ENCODE assay signal across 8 cellular contexts in the genomic region with DNA sequence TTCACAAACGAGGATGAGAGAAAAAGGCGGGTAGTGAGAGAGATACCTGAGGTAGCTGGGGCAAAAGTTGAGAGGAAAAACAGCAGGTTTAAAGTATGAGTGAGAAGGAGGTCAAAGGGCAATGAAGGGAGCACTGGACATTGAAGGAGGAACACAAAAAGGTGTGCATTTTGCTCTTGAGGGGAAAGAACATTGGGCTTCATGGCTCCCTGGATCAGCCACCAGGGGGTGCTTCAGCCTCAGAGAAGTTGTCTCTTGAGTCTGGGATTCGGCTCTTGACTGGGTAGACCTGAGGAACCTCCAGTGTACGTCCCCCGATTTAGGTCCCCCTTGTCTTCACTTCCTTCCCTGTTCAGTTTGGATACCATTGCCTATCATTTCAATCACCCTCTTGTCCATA.
DNase-seq lines count a peak whose midpoint lies in the region; ATAC-seq lines count a peak whose summit lies in the region.

No MANE protein-coding gene starts in this region.

- no peaks in the 10 kb centered on the region for H3K36me3 Mint-ChIP-seq in activated naive CD8-positive, alpha-beta T cell treated with anti-CD3 and anti-CD28 coated beads, Interleukin-2, amount 10 ng/mL, durations not matched to agents 7 days and 5 days

- H3K27me3 Mint-ChIP-seq in activated naive CD8-positive, alpha-beta T cell treated with anti-CD3 and anti-CD28 coated beads, Interleukin-2, amount 10 ng/mL, durations not matched to agents 7 days and 5 days = peaks cover 15% of the 10 kb centered on the region

- POLR2A ChIA-PET in activated naive CD8-positive, alpha-beta T cell treated with anti-CD3 and anti-CD28 coated beads, Interleukin-2, amount 10 ng/mL, durations not matched to agents 7 days and 5 days (lab: Charles Lee) = no interaction called here

- no peaks in the 10 kb centered on the region for H3K4me1 Mint-ChIP-seq in activated naive CD8-positive, alpha-beta T cell treated with anti-CD3 and anti-CD28 coated beads, Interleukin-2, amount 10 ng/mL, durations not matched to agents 7 days and 5 days

- H3K27ac Mint-ChIP-seq in activated naive CD8-positive, alpha-beta T cell treated with anti-CD3 and anti-CD28 coated beads, Interleukin-2, amount 10 ng/mL, durations not matched to agents 7 days and 5 days = no peak overlapping the region

- H3K9me3 Mint-ChIP-seq in activated naive CD8-positive, alpha-beta T cell treated with anti-CD3 and anti-CD28 coated beads, Interleukin-2, amount 10 ng/mL, durations not matched to agents 7 days and 5 days = no peaks in the 10 kb centered on the region

- DNase-seq in AG08395 (ENCODE audit: low spot score) (peak; percentile 13), GM19240 (ENCODE audit: insufficient read length, low spot score) (peak; percentile 13), NOMO-1 treated with dmso at 0.1 percent for 144 hours (lab: John Stamatoyannopoulos, UW; ENCODE audit: unreplicated experiment) (peak; percentile 9), hepatic stellate cell (ENCODE audit: low spot score) (peak; percentile 5), cortex of kidney (lab: John Stamatoyannopoulos, UW) (no peak)
- DNase-seq in activated naive CD8-positive, alpha-beta T cell treated with anti-CD3 and anti-CD28 coated beads, Interleukin-2, amount 10 ng/mL, durations not matched to agents 7 days and 5 days = peak; percentile 47
- DNase-seq in stimulated activated CD4-positive, alpha-beta T cell treated with anti-CD3 and anti-CD28 coated beads, Interleukin-15, amount 100 ng/mL, for 24 hours = peak; percentile 70

- no peak for ATAC-seq in activated naive CD8-positive, alpha-beta T cell treated with anti-CD3 and anti-CD28 coated beads, Interleukin-2, amount 10 ng/mL, durations not matched to agents 7 days and 5 days (ENCODE audit: low read depth)
- ATAC-seq in GM18868 (IDR thresholded peaks at IDR 0.05; ENCODE audit: unreplicated experiment) = no peak

- H3K4me3 Mint-ChIP-seq in activated naive CD8-positive, alpha-beta T cell treated with anti-CD3 and anti-CD28 coated beads, Interleukin-2, amount 10 ng/mL, durations not matched to agents 7 days and 5 days = no peak overlapping the region
